ENCODE assay signal across 7 cellular contexts in genomic region chr12:30696103-30696408, GRCh38. TPM values are rescaled to one million over a fixed set of nuclear protein-coding genes. Genes with fewer than 3 reads are reported as not detected.
DNase-seq lines count a peak whose midpoint lies in the region; ATAC-seq, FAIRE-seq and TF ChIP-seq lines count a peak whose summit lies in the region.

No MANE protein-coding gene starts in this region.

- peaks cover 42% of the 10 kb centered on the region for H3K79me2 ChIP-seq in HepG2 (ENCODE audit: insufficient read depth, low read length)

- no peaks in the 10 kb centered on the region; the same call in 1 of the 2 replicates for H4K20me1 ChIP-seq in HepG2 (ENCODE audit: insufficient read depth, low read length)

- H2AFZ ChIP-seq in HepG2 (ENCODE audit: low read length), result peak overlapping the region; percentile 92

- no peak for TF ChIP-seq POLR2A in HepG2 (IDR thresholded peaks at IDR 0.05; ENCODE audit: insufficient read depth in 1 of 2, low read depth in 2 of 2, low read length in 2 of 2)

- H3K9ac ChIP-seq in HepG2 (ENCODE audit: insufficient read depth, low read depth, low read length), result peak overlapping the region; percentile 91

- no peaks in the 10 kb centered on the region for H3K36me3 Mint-ChIP-seq in activated T-helper 17 cell treated with anti-CD3 and anti-CD28 coated beads, Interleukin-2, amount 50 U/mL, for 72 hours (ENCODE audit: low read depth)

- intact Hi-C loops in HepG2 (cut with micrococcal nuclease; ENCODE audit: unreplicated experiment), result loop anchor here (10.0 kb wide), 2 partner anchors 99 to 181 kb away; no protein-coding TSS in a partner anchor

- H3K27me3 ChIP-seq in HepG2 (ENCODE audit: control insufficient read depth in 1 of 2, insufficient read depth in 2 of 2, low read length in 2 of 2), result no peaks in the 10 kb centered on the region; a peak in 1 of 5 replicates

- H3K9me3 Mint-ChIP-seq in activated T-helper 17 cell treated with anti-CD3 and anti-CD28 coated beads, Interleukin-2, amount 50 U/mL, for 72 hours, result no peaks in the 10 kb centered on the region

- peak overlapping the region; percentile 84 for H3K27ac ChIP-seq in HepG2 (ENCODE audit: extremely low read length, insufficient read depth, low read length)
- peak overlapping the region; percentile 66 for H3K27ac ChIP-seq in urinary bladder (ENCODE audit: low read depth)

- H3K27ac Mint-ChIP-seq in activated T-helper 17 cell treated with anti-CD3 and anti-CD28 coated beads, Interleukin-2, amount 50 U/mL, for 72 hours, result peak overlapping the region; percentile 97

- 11% methylated on average over 5 of the region's 6 CpGs for WGBS in HepG2 (ENCODE audit: low lambda C conversion rate)
- WGBS in urinary bladder, result 13% methylated on average over 6 of the region's 6 CpGs

- H3K4me3 Mint-ChIP-seq in activated T-helper 17 cell treated with anti-CD3 and anti-CD28 coated beads, Interleukin-2, amount 50 U/mL, for 72 hours, result peak overlapping the region; percentile 92

- H3K4me1 Mint-ChIP-seq in activated T-helper 17 cell treated with anti-CD3 and anti-CD28 coated beads, Interleukin-2, amount 50 U/mL, for 72 hours, result peaks cover 12% of the 10 kb centered on the region

- H3K36me3 ChIP-seq in HepG2 (replicated peaks in 1 of 2; ENCODE audit: control insufficient read depth in 1 of 2, insufficient read depth in 2 of 2, low read length in 2 of 2), result no peaks in the 10 kb centered on the region
- H3K36me3 ChIP-seq in urinary bladder (ENCODE audit: insufficient read depth), result no peaks in the 10 kb centered on the region

- POLR2A ChIA-PET in HepG2 (lab: Yijun Ruan, JAX), result interaction anchor here (0.7 to 2.5 kb wide), 9 partner anchors 11 to 609 kb away, joined by 3 to 15 read pairs (median 5); partner anchors contain the start of gene CAPRIN2

- DNase-seq in HepG2 (ENCODE audit: low spot score) (no peak), DMS79 treated with DMSO at 0.1 percent for 48 hours (lab: John Stamatoyannopoulos, UW) (no peak), retina (no peak)

- H3K27me3 Mint-ChIP-seq in activated T-helper 17 cell treated with anti-CD3 and anti-CD28 coated beads, Interleukin-2, amount 50 U/mL, for 72 hours, result no peaks in the 10 kb centered on the region

- H3K4me3 ChIP-seq in HepG2 (replicated peaks in 1 of 3; ENCODE audit: insufficient read depth in 1 of 3, low read depth in 2 of 3, low read length in 3 of 3) (peak overlapping the region; percentile 93 to 99 (median 96); a peak in 5 of 6 replicates), urinary bladder (ENCODE audit: low read depth, low read length) (peak overlapping the region; percentile 95)

- peaks cover 45% of the 10 kb centered on the region for H3K4me1 ChIP-seq in HepG2 (ENCODE audit: insufficient read depth, low read length)
- no peaks in the 10 kb centered on the region for H3K4me1 ChIP-seq in urinary bladder (ENCODE audit: insufficient read depth)

- TSS peak; percentile 90 for BruUV-seq in HepG2 (replicated peaks; lab: Mats Ljungman, UMichigan)

- TF ChIP-seq EP300 in HepG2 (IDR thresholded peaks at IDR 0.05; ENCODE audit: low read depth in 2 of 2, low read length in 2 of 2) (no peak), HepG2 (CRISPR knock-in tag; IDR thresholded peaks at IDR 0.05; ENCODE audit: borderline replicate concordance) (no peak)

- FAIRE-seq in HepG2 (lab: Jason Lieb, UNC), result no peak

- CTCF ChIA-PET in HepG2 (lab: Yijun Ruan, JAX; ENCODE audit: low intra/inter-chr PET ratio, low total read pairs), result no interaction called here

- ATAC-seq in GM19328 (IDR thresholded peaks at IDR 0.05; ENCODE audit: unreplicated experiment), result peak; percentile 30
- ATAC-seq in HG02981 (IDR thresholded peaks at IDR 0.05; ENCODE audit: unreplicated experiment), result peak; percentile 21
- ATAC-seq in activated T-helper 17 cell treated with anti-CD3 and anti-CD28 coated beads, Interleukin-2, amount 50 U/mL, for 72 hours (replicated peaks), result peak; percentile 37
- no peak for ATAC-seq in HepG2

- no peaks in the 10 kb centered on the region for H3K9me3 ChIP-seq in HepG2 (ENCODE audit: low read length)

- peak overlapping the region; percentile 91 for H3K4me2 ChIP-seq in HepG2 (ENCODE audit: low read depth, low read length)

- TF ChIP-seq CTCF in HepG2 (CRISPR knock-in tag; IDR thresholded peaks at IDR 0.05), result no peak

- no peak for TF ChIP-seq RAD21 in HepG2 (CRISPR knock-in tag; IDR thresholded peaks at IDR 0.05)

- in situ Hi-C loops in HepG2 (cut with HindIII; ENCODE audit: extremely low pct_ligation_motif_present, low pct_unique_long_range_greater_than_20kb), result no loop called here

TF ChIP-seq in HepG2, 621 proteins besides CTCF, POLR2A, EP300 and RAD21 (continues in another document):
- TF ChIP-seq ZNF256 (CRISPR knock-in tag; conservative IDR thresholded peaks at IDR 0.05) (no peak), RELA (CRISPR knock-in tag; IDR thresholded peaks at IDR 0.05) (no peak), GABPA (IDR thresholded peaks at IDR 0.05; ENCODE audit: low read depth, low read length) (no peak), GABPA (CRISPR knock-in tag; IDR thresholded peaks at IDR 0.05; ENCODE audit: low read depth) (no peak), ZNF296 (CRISPR knock-in tag; conservative IDR thresholded peaks at IDR 0.05) (no peak), TP53 (CRISPR knock-in tag; conservative IDR thresholded peaks at IDR 0.05) (0 out of 2 replicates have a peak, but pooled peaks have one; percentile 5), E2F2 (CRISPR knock-in tag; IDR thresholded peaks at IDR 0.05; ENCODE audit: borderline replicate concordance) (0 out of 2 replicates have a peak, but pooled peaks have one; percentile 49)

RNA-seq across cellular contexts. Expression of gene IPO8, which starts 0.4 kb away (rescaled TPM):
- 10 to 100 TPM; 33.7 to 48.8 TPM for total RNA-seq in activated T-helper 17 cell treated with anti-CD3 and anti-CD28 coated beads, Interleukin-2, amount 50 U/mL, for 72 hours
- total RNA-seq in HepG2 (2016; rRNA removed; fragmentation: Illumina TruSeq; extraction: Trizol), result 21.8 and 40.0 TPM in 2 replicates
- 4.7 and 7.4 TPM in 2 replicates for total RNA-seq in HepG2 (2016; cell fraction: cytosol; rRNA removed; fragmentation: Illumina TruSeq; extraction: Trizol; ENCODE audit: low read depth)
- 20.2 and 39.7 TPM in 2 replicates for total RNA-seq in HepG2 (2016; cell fraction: insoluble cytoplasmic fraction; rRNA removed; fragmentation: Illumina TruSeq; extraction: Trizol)
- 10.2 and 11.3 TPM in 2 replicates for total RNA-seq in HepG2 (2016; cell fraction: membrane; rRNA removed; fragmentation: Illumina TruSeq; extraction: Trizol)
- total RNA-seq in HepG2 (2016; cell fraction: nucleus; rRNA removed; fragmentation: Illumina TruSeq; extraction: Trizol), result 30.0 and 34.6 TPM in 2 replicates
- polyA plus RNA-seq in HepG2 (2011; rRNA removed), result 6.3 and 8.7 TPM in 2 replicates
- 3.4 and 4.5 TPM in 2 replicates for polyA plus RNA-seq in HepG2 (2011; cell fraction: cytosol; rRNA removed)
- polyA plus RNA-seq in HepG2 (2011; cell fraction: nucleus; rRNA removed), result 9.9 and 11.7 TPM in 2 replicates
- polyA plus RNA-seq in HepG2 (2012), result 14.6 and 19.0 TPM in 2 replicates
- polyA plus RNA-seq in HepG2 (2016; cell fraction: cytosol; fragmentation: Illumina TruSeq; extraction: Trizol; ENCODE audit: low read depth), result 0.99 and 1.0 TPM in 2 replicates
- 31.0 and 32.7 TPM in 2 replicates for polyA plus RNA-seq in HepG2 (2016; cell fraction: insoluble cytoplasmic fraction; fragmentation: Illumina TruSeq; extraction: Trizol; ENCODE audit: low read depth)
- polyA plus RNA-seq in HepG2 (2016; cell fraction: membrane; fragmentation: Illumina TruSeq; extraction: Trizol; ENCODE audit: low read depth), result 3.6 and 4.3 TPM in 2 replicates
- 27.7 and 32.1 TPM in 2 replicates for polyA plus RNA-seq in HepG2 (2016; cell fraction: nucleus; fragmentation: Illumina TruSeq; extraction: Trizol; ENCODE audit: insufficient read depth, low read depth)
- 10.1 and 36.3 TPM in 2 replicates for polyA minus RNA-seq in HepG2 (2011; rRNA and poly(A)+ RNA removed; ENCODE audit: low replicate concordance)
- 10.8 and 16.3 TPM in 2 replicates for polyA minus RNA-seq in HepG2 (2011; cell fraction: cytosol; rRNA and poly(A)+ RNA removed)
- polyA minus RNA-seq in HepG2 (2011; cell fraction: nucleus; rRNA and poly(A)+ RNA removed), result 37.1 and 48.5 TPM in 2 replicates
- 63.0 TPM for total RNA-seq in urinary bladder
- polyA plus RNA-seq in urinary bladder, result 28.2 TPM

RNA-seq across cellular contexts. Expression of gene CAPRIN2, which starts 58.7 kb away (rescaled TPM):
- 10 to 100 TPM; 11.3 to 12.1 TPM for total RNA-seq in activated T-helper 17 cell treated with anti-CD3 and anti-CD28 coated beads, Interleukin-2, amount 50 U/mL, for 72 hours
- total RNA-seq in HepG2 (2016; rRNA removed; fragmentation: Illumina TruSeq; extraction: Trizol) (12.0 and 21.7 TPM in 2 replicates), urinary bladder (42.3 TPM)
- 23.4 and 24.3 TPM in 2 replicates for total RNA-seq in HepG2 (2016; cell fraction: cytosol; rRNA removed; fragmentation: Illumina TruSeq; extraction: Trizol; ENCODE audit: low read depth)
- 14.1 and 22.8 TPM in 2 replicates for total RNA-seq in HepG2 (2016; cell fraction: insoluble cytoplasmic fraction; rRNA removed; fragmentation: Illumina TruSeq; extraction: Trizol)
- total RNA-seq in HepG2 (2016; cell fraction: membrane; rRNA removed; fragmentation: Illumina TruSeq; extraction: Trizol), result 20.0 and 22.6 TPM in 2 replicates
- total RNA-seq in HepG2 (2016; cell fraction: nucleus; rRNA removed; fragmentation: Illumina TruSeq; extraction: Trizol), result 43.3 and 48.9 TPM in 2 replicates
- polyA plus RNA-seq in HepG2 (2011; rRNA removed) (25.7 and 30.6 TPM in 2 replicates), urinary bladder (20.1 TPM)
- 4.9 and 5.5 TPM in 2 replicates for polyA plus RNA-seq in HepG2 (2011; cell fraction: cytosol; rRNA removed)
- polyA plus RNA-seq in HepG2 (2011; cell fraction: nucleus; rRNA removed), result 102 and 115 TPM in 2 replicates
- 15.7 and 23.2 TPM in 2 replicates for polyA plus RNA-seq in HepG2 (2012)
- polyA plus RNA-seq in HepG2 (2016; cell fraction: cytosol; fragmentation: Illumina TruSeq; extraction: Trizol; ENCODE audit: low read depth), result 1.3 and 1.7 TPM in 2 replicates
- 9.7 and 12.3 TPM in 2 replicates for polyA plus RNA-seq in HepG2 (2016; cell fraction: insoluble cytoplasmic fraction; fragmentation: Illumina TruSeq; extraction: Trizol; ENCODE audit: low read depth)
- 4.0 and 4.7 TPM in 2 replicates for polyA plus RNA-seq in HepG2 (2016; cell fraction: membrane; fragmentation: Illumina TruSeq; extraction: Trizol; ENCODE audit: low read depth)
- 105 and 125 TPM in 2 replicates for polyA plus RNA-seq in HepG2 (2016; cell fraction: nucleus; fragmentation: Illumina TruSeq; extraction: Trizol; ENCODE audit: insufficient read depth, low read depth)
- polyA minus RNA-seq in HepG2 (2011; rRNA and poly(A)+ RNA removed; ENCODE audit: low replicate concordance), result 7.2 and 8.3 TPM in 2 replicates
- 7.0 and 7.4 TPM in 2 replicates for polyA minus RNA-seq in HepG2 (2011; cell fraction: cytosol; rRNA and poly(A)+ RNA removed)
- 66.3 and 86.5 TPM in 2 replicates for polyA minus RNA-seq in HepG2 (2011; cell fraction: nucleus; rRNA and poly(A)+ RNA removed)
